Comparison of ENCODE assay signal across 2 cellular contexts in the genomic region with DNA sequence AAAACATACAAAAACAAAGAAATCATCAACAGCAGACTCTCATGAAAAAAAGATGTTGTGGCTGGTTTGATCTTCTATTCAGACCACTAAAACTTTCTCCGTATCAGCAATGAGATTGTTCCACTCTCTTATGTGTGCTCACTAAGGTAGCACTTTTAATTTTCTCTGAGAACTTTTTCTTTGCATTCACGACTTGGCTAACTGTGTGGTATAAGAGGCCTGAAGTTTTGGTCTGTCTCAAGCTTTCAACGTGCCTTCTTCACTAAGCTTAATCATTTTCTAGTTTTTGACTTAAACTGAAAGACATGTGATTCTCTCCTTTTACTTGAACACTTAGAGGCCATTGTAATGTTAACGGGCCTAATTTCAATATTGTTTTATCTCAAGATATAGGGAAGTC.
TF ChIP-seq lines count a peak whose summit lies in the region.

No MANE protein-coding gene starts in this region.

TF ChIP-seq in GM23338, 12 proteins besides CTCF, POLR2A, EP300 and RAD21 (continued from another document):
- no peak for TF ChIP-seq ZNF331 (CRISPR knock-in tag; IDR thresholded peaks at IDR 0.05; ENCODE audit: low read depth)
- no peak for TF ChIP-seq EZH2 (IDR thresholded peaks at IDR 0.05; ENCODE audit: low read depth, unreplicated experiment)
- TF ChIP-seq CREB1 (CRISPR knock-in tag; IDR thresholded peaks at IDR 0.05; ENCODE audit: low read depth) = no peak
- no peak for TF ChIP-seq STAT1 (IDR thresholded peaks at IDR 0.05; ENCODE audit: unreplicated experiment)
- TF ChIP-seq ZNF114 (CRISPR knock-in tag; IDR thresholded peaks at IDR 0.05) = no peak
- no peak for TF ChIP-seq REST (IDR thresholded peaks at IDR 0.05; ENCODE audit: unreplicated experiment)
- no peak for TF ChIP-seq POLR2AphosphoS5 (IDR thresholded peaks at IDR 0.05; ENCODE audit: low read depth)
- TF ChIP-seq ZNF462 (CRISPR knock-in tag; IDR thresholded peaks at IDR 0.05) = no peak
- TF ChIP-seq ETS1 (IDR thresholded peaks at IDR 0.05) = no peak

TF ChIP-seq in GM12878, 131 proteins besides CTCF, POLR2A, EP300 and RAD21:
- TF ChIP-seq RELB (IDR thresholded peaks at IDR 0.05; ENCODE audit: low read depth) (0 out of 2 replicates have a peak, but pooled peaks have one; percentile 25), NBN (IDR thresholded peaks at IDR 0.05) (no peak)
